ENCODE assay signal across 8 cellular contexts in genomic region chr1:77538956-77539509, GRCh38.
A peak's percentile ranks its signal among the peaks of the same experiment; 100 is the strongest.
DNase-seq lines count a peak whose midpoint lies in the region; ATAC-seq and TF ChIP-seq lines count a peak whose summit lies in the region.

No MANE protein-coding gene starts in this region.

- H3K27me3 ChIP-seq in PC-3 (ENCODE audit: low read length) (no peaks in the 10 kb centered on the region), vagina (no peaks in the 10 kb centered on the region)

- peaks cover 8% of the 10 kb centered on the region for H3F3A ChIP-seq in PC-3 (ENCODE audit: low read length, unreplicated experiment)

- H3K36me3 ChIP-seq in PC-3 (ENCODE audit: low read depth, low read length) (no peaks in the 10 kb centered on the region), vagina (no peaks in the 10 kb centered on the region)

- H3K79me2 ChIP-seq in PC-3 (ENCODE audit: low read length): no peaks in the 10 kb centered on the region

- intact Hi-C loops in PC-3 (cut with micrococcal nuclease) (loop anchor here (10.0 kb wide), 1 partner anchor 214 kb away; no protein-coding TSS in a partner anchor), left cardiac atrium (cut with DNase I) (loop anchor here in 1 of 2 donors (10.0 kb wide), 1 partner anchor 394 kb away; no protein-coding TSS in a partner anchor), vagina (cut with DNase I) (loop anchor here (10.0 kb wide), 1 partner anchor 384 kb away; no protein-coding TSS in a partner anchor)

- H3K9me3 ChIP-seq in PC-3 (ENCODE audit: low read length) (no peaks in the 10 kb centered on the region), vagina (no peaks in the 10 kb centered on the region)

- peak overlapping the region; percentile 79 for H3K4me2 ChIP-seq in PC-3 (ENCODE audit: low read length)

- H3K4me3 ChIP-seq in PC-3 (ENCODE audit: low read length): peak overlapping the region; percentile 42; the same call in 1 of the 2 replicates
- no peak overlapping the region for H3K4me3 ChIP-seq in vagina

- CTCF ChIA-PET in PC-3 (lab: Charles Lee): interaction anchor here (0.6 kb wide), 1 partner anchor 42 kb away, joined by 10 read pairs; no protein-coding TSS in a partner anchor

- H2AFZ ChIP-seq in PC-3 (ENCODE audit: low read length): peak overlapping the region; percentile 56

- TF ChIP-seq CTCF in PC-3 (conservative IDR thresholded peaks at IDR 0.05; ENCODE audit: low read depth, low read length) (no peak), vagina (IDR thresholded peaks at IDR 0.05) (no peak)

- H3K9ac ChIP-seq in PC-3 (ENCODE audit: low read length): peak overlapping the region; percentile 66

- BruUV-seq in PC-3 (replicated peaks; lab: Mats Ljungman, UMichigan): no TSS peak

- DNase-seq in PC-3 (peak; percentile 80), left cardiac atrium (no peak), vagina (ENCODE audit: extremely low spot score in 2 of 2) (no peak), mesenteric fat pad (ENCODE audit: low spot score) (no peak), SKM-1 treated with dmso at 0.1 percent for 144 hours (lab: John Stamatoyannopoulos, UW; ENCODE audit: unreplicated experiment) (no peak)
- DNase-seq in stimulated activated CD8-positive, alpha-beta memory T cell treated with anti-CD3 and anti-CD28 coated beads, Interleukin-4, amount 100 ng/mL, for 48 hours: no peak

- peaks cover 73% of the 10 kb centered on the region for H3K4me1 ChIP-seq in PC-3 (ENCODE audit: insufficient read depth, low read length)
- peaks cover 8% of the 10 kb centered on the region for H3K4me1 ChIP-seq in vagina

- H3K27ac ChIP-seq in PC-3 (ENCODE audit: low read length) (peak overlapping the region; percentile 95), vagina (peak overlapping the region; percentile 43)

- no peak for TF ChIP-seq POLR2A in vagina (IDR thresholded peaks at IDR 0.05)

- peak; percentile 47 for ATAC-seq in GM18868 (IDR thresholded peaks at IDR 0.05; ENCODE audit: unreplicated experiment)
- peak; percentile 77 for ATAC-seq in HG02943 (IDR thresholded peaks at IDR 0.05; ENCODE audit: low read depth, unreplicated experiment)
- peak; percentile 47 for ATAC-seq in PC-3
- ATAC-seq in left cardiac atrium: peak; percentile 34 to 89

- no peaks in the 10 kb centered on the region for H3K9me2 ChIP-seq in PC-3 (replicated peaks; ENCODE audit: low read length)

- POLR2A ChIA-PET in PC-3 (lab: Charles Lee; ENCODE audit: unreplicated experiment): interaction anchor here (0.6 kb wide), 1 partner anchor 126 kb away, joined by 3 read pairs; no protein-coding TSS in a partner anchor

- no peaks in the 10 kb centered on the region for H4K20me1 ChIP-seq in PC-3 (ENCODE audit: low read length)
